ENCODE assay signal across 17 cellular contexts in the genomic region with DNA sequence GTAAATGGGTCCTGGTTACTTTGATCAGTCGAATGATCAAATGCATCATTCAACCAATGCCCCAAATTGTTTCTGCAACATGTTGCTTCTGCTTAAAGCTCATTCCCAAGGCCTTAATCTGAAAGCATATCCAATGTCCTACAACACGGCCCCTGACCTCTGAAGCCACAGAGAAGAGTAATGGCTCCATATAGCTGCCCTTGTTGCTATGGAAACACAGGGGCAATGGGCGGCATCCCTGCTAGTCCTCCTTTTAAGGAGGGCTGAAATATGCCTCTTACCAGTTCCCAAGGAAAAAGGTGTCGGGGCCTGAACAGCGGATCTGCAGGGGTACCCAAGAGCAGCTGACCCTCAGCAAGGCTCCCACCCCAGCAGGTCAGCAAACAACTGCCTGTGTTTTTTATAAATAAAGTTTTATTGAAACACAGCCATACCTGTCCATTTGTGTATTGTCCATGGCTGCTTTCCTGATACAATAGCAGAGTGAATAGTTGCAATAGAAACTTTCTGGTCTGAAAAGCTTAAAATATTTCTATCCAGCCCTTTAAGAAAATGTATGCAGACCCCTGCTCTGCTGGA.
DNase-seq lines count a peak whose midpoint lies in the region; ATAC-seq, FAIRE-seq and TF ChIP-seq lines count a peak whose summit lies in the region.
"Had no signal": no experiment of that assay in that cellular context is flagged by ENCODE, and none has a peak within 500 bp of the region (broad histone marks: within the 10 kb centered on the region; RNA-seq: fewer than 3 reads in every experiment).

No MANE protein-coding gene starts in this region.

- H3K27ac ChIP-seq in K562 (ENCODE audit: extremely low read depth, low read depth, low read length) = no peak overlapping the region
- no peak overlapping the region for H3K27ac ChIP-seq in CD8-positive, alpha-beta T cell (ENCODE audit: low read depth, low read length)

- no peak for ATAC-seq in natural killer cell treated with Interleukin-12 subunit alpha and Interleukin-12 subunit beta and Interleukin-15 and Interleukin-18, amount 100 ng/mL, for 72 hours
- ATAC-seq in natural killer cell = no peak
- ATAC-seq in K562 = no peak
- no peak for ATAC-seq in GM18505 (IDR thresholded peaks at IDR 0.05; ENCODE audit: unreplicated experiment)
- no peak for ATAC-seq in CD8-positive, alpha-beta T cell

- intact Hi-C loops in natural killer cell (cut with micrococcal nuclease) (no loop called here), K562 (cut with micrococcal nuclease) (no loop called here)
- intact Hi-C loops in CD8-positive, alpha-beta T cell (cut with DNase I, micrococcal nuclease) = no loop called here

- H3K4me3 Mint-ChIP-seq in natural killer cell treated with Interleukin-12 subunit alpha and Interleukin-12 subunit beta and Interleukin-15 and Interleukin-18, amount 100 ng/mL, for 72 hours = no peak overlapping the region
- H3K4me3 Mint-ChIP-seq in natural killer cell (no peak overlapping the region), nephron progenitor cell (no peak overlapping the region)
- H3K4me3 Mint-ChIP-seq in CD8-positive, alpha-beta T cell = no peak overlapping the region
- H3K4me3 Mint-ChIP-seq: CD4-positive, CD25-positive, alpha-beta regulatory T cell had no signal

- no TSS peak for BruUV-seq in K562 (replicated peaks; lab: Mats Ljungman, UMichigan)

- H3K27ac Mint-ChIP-seq in natural killer cell treated with Interleukin-12 subunit alpha and Interleukin-12 subunit beta and Interleukin-15 and Interleukin-18, amount 100 ng/mL, for 72 hours = no peak overlapping the region
- H3K27ac Mint-ChIP-seq in natural killer cell = no peak overlapping the region
- H3K27ac Mint-ChIP-seq in nephron progenitor cell = no peak overlapping the region
- H3K27ac Mint-ChIP-seq in CD8-positive, alpha-beta T cell = no peak overlapping the region

- TF ChIP-seq POLR2A in K562 (conservative IDR thresholded peaks at IDR 0.05) = no peak
- no peak for TF ChIP-seq POLR2A in GM18505 (IDR thresholded peaks at IDR 0.05; ENCODE audit: borderline replicate concordance, extremely low read depth, insufficient read depth, insufficient read length)

- TF ChIP-seq CTCF in natural killer cell (IDR thresholded peaks at IDR 0.05) (no peak), K562 (IDR thresholded peaks at IDR 0.05 in 2 of 3, conservative IDR thresholded peaks at IDR 0.05 in 1 of 3; ENCODE audit: insufficient read depth in 2 of 3, low read depth in 1 of 3, low read length in 3 of 3) (no peak), nephron progenitor cell (IDR thresholded peaks at IDR 0.05) (no peak)
- TF ChIP-seq CTCF in CD8-positive, alpha-beta T cell (IDR thresholded peaks at IDR 0.05) = no peak

- no peaks in the 10 kb centered on the region for H3K4me1 ChIP-seq in K562 (replicated peaks in 1 of 2; ENCODE audit: control insufficient read depth in 2 of 2, insufficient read depth in 2 of 2, low read length in 2 of 2)
- peaks cover 8% of the 10 kb centered on the region for H3K4me1 ChIP-seq in CD8-positive, alpha-beta T cell (ENCODE audit: insufficient read depth, low read length)
- H3K4me1 ChIP-seq: Caco-2, HAP-1 had no signal

- peaks cover 5% of the 10 kb centered on the region for H3K36me3 Mint-ChIP-seq in natural killer cell treated with Interleukin-12 subunit alpha and Interleukin-12 subunit beta and Interleukin-15 and Interleukin-18, amount 100 ng/mL, for 72 hours
- H3K36me3 Mint-ChIP-seq in natural killer cell (no peaks in the 10 kb centered on the region), nephron progenitor cell (ENCODE audit: low read depth) (no peaks in the 10 kb centered on the region)
- H3K36me3 Mint-ChIP-seq in CD8-positive, alpha-beta T cell = peaks cover 29% of the 10 kb centered on the region

- CTCF ChIA-PET in K562 (lab: Yijun Ruan, JAX; ENCODE audit: low intra/inter-chr PET ratio) = no interaction called here
- CTCF ChIA-PET in CD8-positive, alpha-beta T cell (lab: Charles Lee) = interaction anchor here (1.1 to 1.2 kb wide), 3 partner anchors 9 to 319 kb away, joined by 3 to 4 read pairs (median 4); no protein-coding TSS in a partner anchor

- H4K20me1 ChIP-seq in K562 (replicated peaks; ENCODE audit: control insufficient read depth, insufficient read depth, low read length) = no peaks in the 10 kb centered on the region

- H3K4me2 ChIP-seq in K562 (ENCODE audit: insufficient read depth, low read length) = no peak overlapping the region

- no peak for FAIRE-seq in K562 (lab: Jason Lieb, UNC)
- FAIRE-seq: D721Med, G401.6, GM12892, H1 had no signal

- no peak overlapping the region for H3K9ac ChIP-seq in K562 (ENCODE audit: insufficient read depth in 1 of 2, low read depth in 2 of 2, low read length in 2 of 2)

- H3K9me3 ChIP-seq in K562 (replicated peaks; ENCODE audit: control insufficient read depth, insufficient read depth, low read depth, low read length) = no peaks in the 10 kb centered on the region
- H3K9me3 ChIP-seq in CD8-positive, alpha-beta T cell (ENCODE audit: low read length) = no peaks in the 10 kb centered on the region
- H3K9me3 ChIP-seq: Caco-2 had no signal

- no peaks in the 10 kb centered on the region for H3K36me3 ChIP-seq in K562 (ENCODE audit: control insufficient read depth, insufficient read depth, low read length)
- H3K36me3 ChIP-seq in H7 (replicated peaks; ENCODE audit: control insufficient read depth, insufficient read depth, low read length) = no peaks in the 10 kb centered on the region
- no peaks in the 10 kb centered on the region for H3K36me3 ChIP-seq in CD8-positive, alpha-beta T cell (ENCODE audit: insufficient read depth, low read length)
- H3K36me3 ChIP-seq: HAP-1 had no signal

- no peak for TF ChIP-seq EP300 in K562 (IDR thresholded peaks at IDR 0.05; ENCODE audit: low read length)

- POLR2A ChIA-PET in K562 (lab: Yijun Ruan, JAX) = interaction anchor here (0.5 to 1.2 kb wide), 2 partner anchors 8 to 35 kb away, joined by 3 read pairs; no protein-coding TSS in a partner anchor
- POLR2A ChIA-PET in CD8-positive, alpha-beta T cell (lab: Charles Lee) = no interaction called here

- in situ Hi-C loops in K562 (cut with MboI) = no loop called here

- no peak for TF ChIP-seq RAD21 in K562 (CRISPR knock-in tag; conservative IDR thresholded peaks at IDR 0.05 in 1 of 2, IDR thresholded peaks at IDR 0.05 in 1 of 2)

- H3K4me3 ChIP-seq in K562 (no peak overlapping the region), H7 (ENCODE audit: insufficient read depth, low read depth, low read length) (no peak overlapping the region)
- no peak overlapping the region for H3K4me3 ChIP-seq in CD8-positive, alpha-beta T cell (ENCODE audit: low read depth, low read length)
- H3K4me3 ChIP-seq: HAP-1 had no signal

- H3K27me3 ChIP-seq in K562 (ENCODE audit: control insufficient read depth in 2 of 2, insufficient read depth in 2 of 2, low read length in 2 of 2) (peaks cover 21 to 42% of the 10 kb centered on the region in 2 experiments; a peak in 4 of 5 replicates), H7 (ENCODE audit: control insufficient read depth, insufficient read depth, low read length) (no peaks in the 10 kb centered on the region)
- H3K27me3 ChIP-seq in CD8-positive, alpha-beta T cell (ENCODE audit: insufficient read depth, low read length) = no peaks in the 10 kb centered on the region

- no peaks in the 10 kb centered on the region for H3K9me3 Mint-ChIP-seq in natural killer cell treated with Interleukin-12 subunit alpha and Interleukin-12 subunit beta and Interleukin-15 and Interleukin-18, amount 100 ng/mL, for 72 hours
- H3K9me3 Mint-ChIP-seq in natural killer cell (no peaks in the 10 kb centered on the region), nephron progenitor cell (no peaks in the 10 kb centered on the region)
- no peaks in the 10 kb centered on the region for H3K9me3 Mint-ChIP-seq in CD8-positive, alpha-beta T cell
- H3K9me3 Mint-ChIP-seq: CD4-positive, CD25-positive, alpha-beta regulatory T cell had no signal

- no peaks in the 10 kb centered on the region for H3K9me1 ChIP-seq in K562 (ENCODE audit: control insufficient read depth, insufficient read depth, low read length)

- no peaks in the 10 kb centered on the region for H3K27me3 Mint-ChIP-seq in natural killer cell treated with Interleukin-12 subunit alpha and Interleukin-12 subunit beta and Interleukin-15 and Interleukin-18, amount 100 ng/mL, for 72 hours
- no peaks in the 10 kb centered on the region for H3K27me3 Mint-ChIP-seq in natural killer cell (ENCODE audit: low read depth in 2 of 2)
- H3K27me3 Mint-ChIP-seq in nephron progenitor cell (ENCODE audit: low read depth, poor library complexity) = peaks cover 19% of the 10 kb centered on the region
- no peaks in the 10 kb centered on the region for H3K27me3 Mint-ChIP-seq in CD8-positive, alpha-beta T cell (ENCODE audit: low read depth)
- H3K27me3 Mint-ChIP-seq: CD4-positive, CD25-positive, alpha-beta regulatory T cell had no signal

- DNase-seq in natural killer cell treated with Interleukin-12 subunit alpha and Interleukin-12 subunit beta and Interleukin-15 and Interleukin-18, amount 100 ng/mL, for 72 hours (ENCODE audit: low spot score) = peak; percentile 23
- DNase-seq in natural killer cell (no peak), K562 (ENCODE audit: extremely low read depth in 1 of 4, low spot score in 3 of 4) (no peak), nephron progenitor cell (peak; percentile 51), NCI-H510A (lab: John Stamatoyannopoulos, UW) (no peak), H7 (no peak)
- DNase-seq in CD8-positive, alpha-beta T cell = no peak
- DNase-seq: 8988T; C1 segment of cervical spinal cord; Caco-2; CD4-positive, CD25-positive, alpha-beta regulatory T cell had no signal

- no peak overlapping the region for H2AFZ ChIP-seq in K562 (ENCODE audit: low read depth, low read length)

- peaks cover 38 to 61% of the 10 kb centered on the region in 2 donors for H3K4me1 Mint-ChIP-seq in natural killer cell treated with Interleukin-12 subunit alpha and Interleukin-12 subunit beta and Interleukin-15 and Interleukin-18, amount 100 ng/mL, for 72 hours (ENCODE audit: low read depth in 2 of 2)
- H3K4me1 Mint-ChIP-seq in natural killer cell (peaks cover 58 to 60% of the 10 kb centered on the region in 2 donors), nephron progenitor cell (peaks cover 56% of the 10 kb centered on the region)
- H3K4me1 Mint-ChIP-seq in CD8-positive, alpha-beta T cell (ENCODE audit: low read depth) = peaks cover 26% of the 10 kb centered on the region

- no peaks in the 10 kb centered on the region for H3K79me2 ChIP-seq in K562 (ENCODE audit: control insufficient read depth, insufficient read depth, low read length)

- 0% methylated on average over 5 of the region's 5 CpGs for WGBS in K562 (ENCODE audit: insufficient coverage, low coverage, missing lambda C conversion rate)

TF ChIP-seq in K562, 482 proteins besides CTCF, POLR2A, EP300 and RAD21 (continues in another document):
- TF ChIP-seq TAF7 (tag; IDR thresholded peaks at IDR 0.05) (no peak), ZFPM2 (CRISPR knock-in tag; IDR thresholded peaks at IDR 0.05) (no peak), RFX1 (IDR thresholded peaks at IDR 0.05) (peak; percentile 71)

Comparison
In these comparisons a context has a peak if more than half of its experiments do, and no peak if none do; other contexts are left out.
1. DNase-seq: peak in natural killer cell treated with Interleukin-12 subunit alpha and Interleukin-12 subunit beta and Interleukin-15 and Interleukin-18, amount 100 ng/mL, for 72 hours (single experiment) and nephron progenitor cell (single experiment); none in natural killer cell (single experiment), K562 (0 of 4), NCI-H510A (single experiment), H7 (single experiment) and CD8-positive, alpha-beta T cell (0 of 7).